Comparison of ENCODE assay signal across 16 cellular contexts in genomic region chr18:66838340-66838987, GRCh38.
"Had no signal": no experiment of that assay in that cellular context is flagged by ENCODE, and none has a peak within 500 bp of the region (broad histone marks: within the 10 kb centered on the region; RNA-seq: fewer than 3 reads in every experiment).

No MANE protein-coding gene starts in this region.

- H3K36me3 Mint-ChIP-seq: activated naive CD4-positive, alpha-beta T cell treated with anti-CD3 and anti-CD28 coated beads, Interleukin-2, amount 10 ng/mL, durations not matched to agents 7 days and 5 days had no signal

- DNase-seq: activated CD4-positive, alpha-beta T cell treated with anti-CD3 and anti-CD28 coated beads for 1 hour; activated CD4-positive, alpha-beta T cell treated with anti-CD3 and anti-CD28 coated beads, Interleukin-2, amount 50 U/mL, for 4 hours; activated naive CD4-positive, alpha-beta T cell treated with anti-CD3 and anti-CD28 coated beads, Interleukin-2, amount 10 ng/mL, durations not matched to agents 7 days and 5 days; esophagus squamous epithelium; glutamatergic neuron; hypothalamus; occipital lobe; right lobe of liver; stimulated activated CD4-positive, alpha-beta T cell treated with anti-CD3 and anti-CD28 coated beads, Interleukin-1b, Interleukin-23, amount 100 ng/mL, for 48 hours had no signal

- H3K4me1 ChIP-seq: esophagus squamous epithelium, right lobe of liver had no signal

- H3K36me3 ChIP-seq: cardiac muscle cell, esophagus squamous epithelium, right lobe of liver had no signal

- H3K4me3 ChIP-seq: cardiac muscle cell, esophagus squamous epithelium, right lobe of liver had no signal

- H3K27me3 Mint-ChIP-seq: activated naive CD4-positive, alpha-beta T cell treated with anti-CD3 and anti-CD28 coated beads, Interleukin-2, amount 10 ng/mL, durations not matched to agents 7 days and 5 days; natural killer cell treated with Interleukin-12 subunit alpha and Interleukin-12 subunit beta and Interleukin-15 and Interleukin-18, amount 100 ng/mL, for 72 hours; progenitor cell of endocrine pancreas had no signal

- H3K9me3 ChIP-seq: right lobe of liver had no signal

- FAIRE-seq: astrocyte, colon, endometrium had no signal

- H3K4me3 Mint-ChIP-seq: activated naive CD4-positive, alpha-beta T cell treated with anti-CD3 and anti-CD28 coated beads, Interleukin-2, amount 10 ng/mL, durations not matched to agents 7 days and 5 days; natural killer cell treated with Interleukin-12 subunit alpha and Interleukin-12 subunit beta and Interleukin-15 and Interleukin-18, amount 100 ng/mL, for 72 hours had no signal

- H3K27ac Mint-ChIP-seq: activated naive CD4-positive, alpha-beta T cell treated with anti-CD3 and anti-CD28 coated beads, Interleukin-2, amount 10 ng/mL, durations not matched to agents 7 days and 5 days; activated T-helper 2 cell treated with anti-CD3 and anti-CD28 coated beads, Interferon-gamma antibody, Interleukin-2, Interleukin-4, amounts not matched to agents 10 μg/mL and 5 μg/mL and 100 μg/mL, durations not matched to agents 14 hours and 24 hours and 36 hours; natural killer cell treated with Interleukin-12 subunit alpha and Interleukin-12 subunit beta and Interleukin-15 and Interleukin-18, amount 100 ng/mL, for 72 hours; progenitor cell of endocrine pancreas had no signal

- H3K27me3 ChIP-seq: cardiac muscle cell, esophagus squamous epithelium, right lobe of liver had no signal

- H3K27ac ChIP-seq: cardiac muscle cell, esophagus squamous epithelium, right lobe of liver had no signal

- H3K4me1 Mint-ChIP-seq: activated naive CD4-positive, alpha-beta T cell treated with anti-CD3 and anti-CD28 coated beads, Interleukin-2, amount 10 ng/mL, durations not matched to agents 7 days and 5 days had no signal

- ATAC-seq: right lobe of liver had no signal
